In genomic region chr6:33577718-33578117, GRCh38 we compare ENCODE assay signal across 9 cellular contexts. TPM values are rescaled to one million over a fixed set of nuclear protein-coding genes. Genes with fewer than 3 reads are reported as not detected.
A peak's percentile ranks its signal among the peaks of the same experiment; 100 is the strongest.
DNase-seq lines count a peak whose midpoint lies in the region; ATAC-seq and TF ChIP-seq lines count a peak whose summit lies in the region.
"Had no signal": no experiment of that assay in that cellular context is flagged by ENCODE, and none has a peak within 500 bp of the region (broad histone marks: within the 10 kb centered on the region; RNA-seq: fewer than 3 reads in every experiment).

No MANE protein-coding gene starts in this region.

- H2AFZ ChIP-seq in ACC112 (ENCODE audit: low read length, unreplicated experiment), result no peak overlapping the region

- H3K4me3 Mint-ChIP-seq in activated naive CD8-positive, alpha-beta T cell treated with anti-CD3 and anti-CD28 coated beads, Interleukin-2, amount 10 ng/mL, durations not matched to agents 7 days and 5 days, result peak overlapping the region; percentile 99

- DNase-seq in GM12865 (ENCODE audit: low read depth) (no peak), GM13977 (ENCODE audit: low spot score) (no peak), retina (no peak), GM03348 (ENCODE audit: low spot score) (no peak), NCI-H774 (lab: John Stamatoyannopoulos, UW) (no peak)
- no peak for DNase-seq in activated naive CD8-positive, alpha-beta T cell treated with anti-CD3 and anti-CD28 coated beads, Interleukin-2, amount 10 ng/mL, durations not matched to agents 7 days and 5 days
- DNase-seq: islet precursor cell had no signal

- peaks cover 17% of the 10 kb centered on the region for H3K4me1 Mint-ChIP-seq in activated naive CD8-positive, alpha-beta T cell treated with anti-CD3 and anti-CD28 coated beads, Interleukin-2, amount 10 ng/mL, durations not matched to agents 7 days and 5 days

- H3K27ac ChIP-seq in ACC112 (ENCODE audit: low read depth, low read length) (peak overlapping the region; percentile 33; the same call in 1 of the 2 replicates), muscle layer of duodenum (ENCODE audit: low read length) (peak overlapping the region; percentile 96)

- in situ Hi-C loops in GM13977 (cut with MboI; ENCODE audit: low pct_unique_long_range_greater_than_20kb, low sequenced_read_pairs, unreplicated experiment), result no loop called here

- peaks cover 22% of the 10 kb centered on the region for H3K36me3 Mint-ChIP-seq in activated naive CD8-positive, alpha-beta T cell treated with anti-CD3 and anti-CD28 coated beads, Interleukin-2, amount 10 ng/mL, durations not matched to agents 7 days and 5 days

- H3K27ac Mint-ChIP-seq in activated naive CD8-positive, alpha-beta T cell treated with anti-CD3 and anti-CD28 coated beads, Interleukin-2, amount 10 ng/mL, durations not matched to agents 7 days and 5 days, result peak overlapping the region; percentile 99

- H3K4me3 ChIP-seq in ACC112 (ENCODE audit: low read depth, low read length) (peak overlapping the region; percentile 94; the same call in 1 of the 2 replicates), GM12865 (ENCODE audit: low read depth, low read length) (peak overlapping the region; percentile 96), muscle layer of duodenum (ENCODE audit: low read depth in 1 of 2, low read length in 2 of 2) (peak overlapping the region in 1 of 2 donors; percentile 97)

- no peak for ATAC-seq in activated naive CD8-positive, alpha-beta T cell treated with anti-CD3 and anti-CD28 coated beads, Interleukin-2, amount 10 ng/mL, durations not matched to agents 7 days and 5 days (ENCODE audit: low read depth)

- H3K9me3 ChIP-seq in muscle layer of duodenum (ENCODE audit: control insufficient read depth in 1 of 2, low read length in 2 of 2), result no peaks in the 10 kb centered on the region

- H3K4me1 ChIP-seq in ACC112 (ENCODE audit: control insufficient read depth, insufficient read depth, low read length, unreplicated experiment) (peaks cover 23% of the 10 kb centered on the region), muscle layer of duodenum (ENCODE audit: control insufficient read depth in 1 of 2, insufficient read depth in 2 of 2, low read length in 2 of 2) (peaks cover 0 to 17% of the 10 kb centered on the region in 2 donors)

- POLR2A ChIA-PET in activated naive CD8-positive, alpha-beta T cell treated with anti-CD3 and anti-CD28 coated beads, Interleukin-2, amount 10 ng/mL, durations not matched to agents 7 days and 5 days (lab: Charles Lee), result no interaction called here

- TF ChIP-seq CTCF in GM12865 (IDR thresholded peaks at IDR 0.05; ENCODE audit: insufficient read depth, low read depth, low read length, missing control alignments) (no peak), GM13977 (IDR thresholded peaks at IDR 0.05; ENCODE audit: extremely low read depth, insufficient read depth, missing control alignments) (no peak)

- peaks cover 33% of the 10 kb centered on the region for H3K79me2 ChIP-seq in ACC112 (ENCODE audit: control insufficient read depth, insufficient read depth, low read length, unreplicated experiment)

- H3K36me3 ChIP-seq in ACC112 (ENCODE audit: insufficient read depth, low read length), result peaks cover 6% of the 10 kb centered on the region; the same call in 1 of the 2 replicates
- H3K36me3 ChIP-seq in muscle layer of duodenum (ENCODE audit: control insufficient read depth in 1 of 2, insufficient read depth in 2 of 2, low read length in 2 of 2), result peaks cover 15 to 34% of the 10 kb centered on the region in 2 donors

- no peaks in the 10 kb centered on the region for H3K27me3 ChIP-seq in ACC112 (ENCODE audit: insufficient read depth, low read length)
- H3K27me3 ChIP-seq in muscle layer of duodenum (ENCODE audit: low read depth, low read length), result no peaks in the 10 kb centered on the region

- H3K27me3 Mint-ChIP-seq in activated naive CD8-positive, alpha-beta T cell treated with anti-CD3 and anti-CD28 coated beads, Interleukin-2, amount 10 ng/mL, durations not matched to agents 7 days and 5 days, result no peaks in the 10 kb centered on the region

- H3K9me3 Mint-ChIP-seq in activated naive CD8-positive, alpha-beta T cell treated with anti-CD3 and anti-CD28 coated beads, Interleukin-2, amount 10 ng/mL, durations not matched to agents 7 days and 5 days, result no peaks in the 10 kb centered on the region

RNA-seq across cellular contexts. Expression of gene BAK1, which starts 2.4 kb away (rescaled TPM):
- total RNA-seq in activated naive CD8-positive, alpha-beta T cell treated with anti-CD3 and anti-CD28 coated beads, Interleukin-2, amount 10 ng/mL, durations not matched to agents 7 days and 5 days, result 10 to 100 TPM; 48.0 to 48.1 TPM

RNA-seq across cellular contexts. Expression of gene ITPR3, which starts 43.4 kb away (rescaled TPM):
- total RNA-seq in activated naive CD8-positive, alpha-beta T cell treated with anti-CD3 and anti-CD28 coated beads, Interleukin-2, amount 10 ng/mL, durations not matched to agents 7 days and 5 days, result 10 to 100 TPM; 61.4 to 61.8 TPM
